ENCODE assay signal across 1 cellular context in genomic region chr2:239255218-239255617, GRCh38.
TF ChIP-seq lines count a peak whose summit lies in the region.

No MANE protein-coding gene starts in this region.

TF ChIP-seq in GM12878, 131 proteins besides CTCF, POLR2A, EP300 and RAD21 (continued from another document):
- TF ChIP-seq CBFB (IDR thresholded peaks at IDR 0.05; ENCODE audit: low read depth) (no peak), IKZF2 (IDR thresholded peaks at IDR 0.05) (peak; percentile 22 to 23; a peak in 2 of 4 replicates), E2F8 (IDR thresholded peaks at IDR 0.05; ENCODE audit: low read depth, partially characterized antibody) (no peak), MTA3 (IDR thresholded peaks at IDR 0.05; ENCODE audit: borderline replicate concordance, low read length) (no peak), GATAD2B (conservative IDR thresholded peaks at IDR 0.05; ENCODE audit: low read depth) (no peak), CHD4 (IDR thresholded peaks at IDR 0.05) (no peak), SMARCA5 (IDR thresholded peaks at IDR 0.05) (no peak), MTA2 (IDR thresholded peaks at IDR 0.05; ENCODE audit: low read depth) (peak; percentile 51; the same call in 1 of the 2 replicates), ELK1 (IDR thresholded peaks at IDR 0.05; ENCODE audit: low read depth, low read length) (no peak), BCL3 (IDR thresholded peaks at IDR 0.05; ENCODE audit: borderline replicate concordance, insufficient read depth, low read depth, low read length, poor library complexity, severe bottlenecking) (no peak), SIN3A (IDR thresholded peaks at IDR 0.05; ENCODE audit: low read depth, low read length) (no peak), ZSCAN29 (IDR thresholded peaks at IDR 0.05) (no peak), POLR2AphosphoS5 (IDR thresholded peaks at IDR 0.05; ENCODE audit: low read length) (no peak), NFYA (IDR thresholded peaks at IDR 0.05; ENCODE audit: borderline replicate concordance, low read depth, low read length) (no peak), NR2C1 (IDR thresholded peaks at IDR 0.05) (no peak), EED (IDR thresholded peaks at IDR 0.05; ENCODE audit: low read depth) (no peak), SPI1 (IDR thresholded peaks at IDR 0.05; ENCODE audit: borderline replicate concordance, insufficient read depth, low read depth, low read length) (peak; percentile 36; the same call in 1 of the 2 replicates), CHD2 (IDR thresholded peaks at IDR 0.05; ENCODE audit: borderline replicate concordance, low read depth, low read length) (no peak), ZNF274 (IDR thresholded peaks at IDR 0.05; ENCODE audit: insufficient read depth, insufficient read length) (no peak), SP1 (IDR thresholded peaks at IDR 0.05; ENCODE audit: low read depth, low read length) (no peak), HDGF (IDR thresholded peaks at IDR 0.05) (no peak), CREB1 (IDR thresholded peaks at IDR 0.05; ENCODE audit: low read depth) (no peak), JUND (IDR thresholded peaks at IDR 0.05; ENCODE audit: low read depth, low read length) (no peak), SMC3 (IDR thresholded peaks at IDR 0.05; ENCODE audit: borderline replicate concordance, low read length) (no peak), RELA (IDR thresholded peaks at IDR 0.05; ENCODE audit: borderline replicate concordance, partially characterized antibody) (no peak), USF1 (IDR thresholded peaks at IDR 0.05; ENCODE audit: borderline replicate concordance, extremely low read length, insufficient read depth, low read depth, low read length) (no peak), ATF3 (IDR thresholded peaks at IDR 0.05; ENCODE audit: borderline replicate concordance, extremely low read depth, low read depth, low read length) (no peak), NFIC (IDR thresholded peaks at IDR 0.05; ENCODE audit: low read depth, low read length) (no peak)
- TF ChIP-seq, protein P1, sequence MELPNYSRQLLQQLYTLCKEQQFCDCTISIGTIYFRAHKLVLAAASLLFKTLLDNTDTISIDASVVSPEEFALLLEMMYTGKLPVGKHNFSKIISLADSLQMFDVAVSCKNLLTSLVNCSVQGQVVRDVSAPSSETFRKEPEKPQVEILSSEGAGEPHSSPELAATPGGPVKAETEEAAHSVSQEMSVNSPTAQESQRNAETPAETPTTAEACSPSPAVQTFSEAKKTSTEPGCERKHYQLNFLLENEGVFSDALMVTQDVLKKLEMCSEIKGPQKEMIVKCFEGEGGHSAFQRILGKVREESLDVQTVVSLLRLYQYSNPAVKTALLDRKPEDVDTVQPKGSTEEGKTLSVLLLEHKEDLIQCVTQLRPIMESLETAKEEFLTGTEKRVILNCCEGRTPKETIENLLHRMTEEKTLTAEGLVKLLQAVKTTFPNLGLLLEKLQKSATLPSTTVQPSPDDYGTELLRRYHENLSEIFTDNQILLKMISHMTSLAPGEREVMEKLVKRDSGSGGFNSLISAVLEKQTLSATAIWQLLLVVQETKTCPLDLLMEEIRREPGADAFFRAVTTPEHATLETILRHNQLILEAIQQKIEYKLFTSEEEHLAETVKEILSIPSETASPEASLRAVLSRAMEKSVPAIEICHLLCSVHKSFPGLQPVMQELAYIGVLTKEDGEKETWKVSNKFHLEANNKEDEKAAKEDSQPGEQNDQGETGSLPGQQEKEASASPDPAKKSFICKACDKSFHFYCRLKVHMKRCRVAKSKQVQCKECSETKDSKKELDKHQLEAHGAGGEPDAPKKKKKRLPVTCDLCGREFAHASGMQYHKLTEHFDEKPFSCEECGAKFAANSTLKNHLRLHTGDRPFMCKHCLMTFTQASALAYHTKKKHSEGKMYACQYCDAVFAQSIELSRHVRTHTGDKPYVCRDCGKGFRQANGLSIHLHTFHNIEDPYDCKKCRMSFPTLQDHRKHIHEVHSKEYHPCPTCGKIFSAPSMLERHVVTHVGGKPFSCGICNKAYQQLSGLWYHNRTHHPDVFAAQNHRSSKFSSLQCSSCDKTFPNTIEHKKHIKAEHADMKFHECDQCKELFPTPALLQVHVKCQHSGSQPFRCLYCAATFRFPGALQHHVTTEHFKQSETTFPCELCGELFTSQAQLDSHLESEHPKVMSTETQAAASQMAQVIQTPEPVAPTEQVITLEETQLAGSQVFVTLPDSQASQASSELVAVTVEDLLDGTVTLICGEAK (IDR thresholded peaks at IDR 0.05; ENCODE audit: borderline replicate concordance) = no peak
- TF ChIP-seq, protein P2, sequence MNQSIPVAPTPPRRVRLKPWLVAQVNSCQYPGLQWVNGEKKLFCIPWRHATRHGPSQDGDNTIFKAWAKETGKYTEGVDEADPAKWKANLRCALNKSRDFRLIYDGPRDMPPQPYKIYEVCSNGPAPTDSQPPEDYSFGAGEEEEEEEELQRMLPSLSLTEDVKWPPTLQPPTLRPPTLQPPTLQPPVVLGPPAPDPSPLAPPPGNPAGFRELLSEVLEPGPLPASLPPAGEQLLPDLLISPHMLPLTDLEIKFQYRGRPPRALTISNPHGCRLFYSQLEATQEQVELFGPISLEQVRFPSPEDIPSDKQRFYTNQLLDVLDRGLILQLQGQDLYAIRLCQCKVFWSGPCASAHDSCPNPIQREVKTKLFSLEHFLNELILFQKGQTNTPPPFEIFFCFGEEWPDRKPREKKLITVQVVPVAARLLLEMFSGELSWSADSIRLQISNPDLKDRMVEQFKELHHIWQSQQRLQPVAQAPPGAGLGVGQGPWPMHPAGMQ (IDR thresholded peaks at IDR 0.05; ENCODE audit: borderline replicate concordance) = no peak
TF ChIP-seq in GM12878: peak in this region for 4.
